ENCODE assay signal across 1 cellular context in the genomic region with DNA sequence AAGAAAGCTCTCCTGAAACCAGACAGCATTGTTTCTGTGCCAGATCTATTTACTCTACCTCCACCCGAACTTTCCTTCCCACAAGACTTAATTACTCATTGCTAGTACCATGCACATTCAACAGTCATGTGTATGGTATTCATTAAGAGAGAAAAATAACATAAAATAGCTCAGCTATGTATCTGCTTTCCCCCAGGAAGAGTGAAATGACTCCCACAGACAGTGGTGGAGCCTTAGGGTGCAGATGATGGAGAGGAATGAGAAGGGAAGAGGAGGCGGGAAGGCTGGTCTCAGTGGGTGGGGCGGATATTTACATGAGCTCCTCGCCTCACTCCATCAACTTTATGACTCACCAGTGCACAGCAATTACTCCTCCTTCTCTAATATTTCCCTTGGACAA.
TF ChIP-seq lines count a peak whose summit lies in the region.

No MANE protein-coding gene starts in this region.

TF ChIP-seq in GM23338, 12 proteins besides CTCF, POLR2A, EP300 and RAD21:
- TF ChIP-seq, protein P1, sequence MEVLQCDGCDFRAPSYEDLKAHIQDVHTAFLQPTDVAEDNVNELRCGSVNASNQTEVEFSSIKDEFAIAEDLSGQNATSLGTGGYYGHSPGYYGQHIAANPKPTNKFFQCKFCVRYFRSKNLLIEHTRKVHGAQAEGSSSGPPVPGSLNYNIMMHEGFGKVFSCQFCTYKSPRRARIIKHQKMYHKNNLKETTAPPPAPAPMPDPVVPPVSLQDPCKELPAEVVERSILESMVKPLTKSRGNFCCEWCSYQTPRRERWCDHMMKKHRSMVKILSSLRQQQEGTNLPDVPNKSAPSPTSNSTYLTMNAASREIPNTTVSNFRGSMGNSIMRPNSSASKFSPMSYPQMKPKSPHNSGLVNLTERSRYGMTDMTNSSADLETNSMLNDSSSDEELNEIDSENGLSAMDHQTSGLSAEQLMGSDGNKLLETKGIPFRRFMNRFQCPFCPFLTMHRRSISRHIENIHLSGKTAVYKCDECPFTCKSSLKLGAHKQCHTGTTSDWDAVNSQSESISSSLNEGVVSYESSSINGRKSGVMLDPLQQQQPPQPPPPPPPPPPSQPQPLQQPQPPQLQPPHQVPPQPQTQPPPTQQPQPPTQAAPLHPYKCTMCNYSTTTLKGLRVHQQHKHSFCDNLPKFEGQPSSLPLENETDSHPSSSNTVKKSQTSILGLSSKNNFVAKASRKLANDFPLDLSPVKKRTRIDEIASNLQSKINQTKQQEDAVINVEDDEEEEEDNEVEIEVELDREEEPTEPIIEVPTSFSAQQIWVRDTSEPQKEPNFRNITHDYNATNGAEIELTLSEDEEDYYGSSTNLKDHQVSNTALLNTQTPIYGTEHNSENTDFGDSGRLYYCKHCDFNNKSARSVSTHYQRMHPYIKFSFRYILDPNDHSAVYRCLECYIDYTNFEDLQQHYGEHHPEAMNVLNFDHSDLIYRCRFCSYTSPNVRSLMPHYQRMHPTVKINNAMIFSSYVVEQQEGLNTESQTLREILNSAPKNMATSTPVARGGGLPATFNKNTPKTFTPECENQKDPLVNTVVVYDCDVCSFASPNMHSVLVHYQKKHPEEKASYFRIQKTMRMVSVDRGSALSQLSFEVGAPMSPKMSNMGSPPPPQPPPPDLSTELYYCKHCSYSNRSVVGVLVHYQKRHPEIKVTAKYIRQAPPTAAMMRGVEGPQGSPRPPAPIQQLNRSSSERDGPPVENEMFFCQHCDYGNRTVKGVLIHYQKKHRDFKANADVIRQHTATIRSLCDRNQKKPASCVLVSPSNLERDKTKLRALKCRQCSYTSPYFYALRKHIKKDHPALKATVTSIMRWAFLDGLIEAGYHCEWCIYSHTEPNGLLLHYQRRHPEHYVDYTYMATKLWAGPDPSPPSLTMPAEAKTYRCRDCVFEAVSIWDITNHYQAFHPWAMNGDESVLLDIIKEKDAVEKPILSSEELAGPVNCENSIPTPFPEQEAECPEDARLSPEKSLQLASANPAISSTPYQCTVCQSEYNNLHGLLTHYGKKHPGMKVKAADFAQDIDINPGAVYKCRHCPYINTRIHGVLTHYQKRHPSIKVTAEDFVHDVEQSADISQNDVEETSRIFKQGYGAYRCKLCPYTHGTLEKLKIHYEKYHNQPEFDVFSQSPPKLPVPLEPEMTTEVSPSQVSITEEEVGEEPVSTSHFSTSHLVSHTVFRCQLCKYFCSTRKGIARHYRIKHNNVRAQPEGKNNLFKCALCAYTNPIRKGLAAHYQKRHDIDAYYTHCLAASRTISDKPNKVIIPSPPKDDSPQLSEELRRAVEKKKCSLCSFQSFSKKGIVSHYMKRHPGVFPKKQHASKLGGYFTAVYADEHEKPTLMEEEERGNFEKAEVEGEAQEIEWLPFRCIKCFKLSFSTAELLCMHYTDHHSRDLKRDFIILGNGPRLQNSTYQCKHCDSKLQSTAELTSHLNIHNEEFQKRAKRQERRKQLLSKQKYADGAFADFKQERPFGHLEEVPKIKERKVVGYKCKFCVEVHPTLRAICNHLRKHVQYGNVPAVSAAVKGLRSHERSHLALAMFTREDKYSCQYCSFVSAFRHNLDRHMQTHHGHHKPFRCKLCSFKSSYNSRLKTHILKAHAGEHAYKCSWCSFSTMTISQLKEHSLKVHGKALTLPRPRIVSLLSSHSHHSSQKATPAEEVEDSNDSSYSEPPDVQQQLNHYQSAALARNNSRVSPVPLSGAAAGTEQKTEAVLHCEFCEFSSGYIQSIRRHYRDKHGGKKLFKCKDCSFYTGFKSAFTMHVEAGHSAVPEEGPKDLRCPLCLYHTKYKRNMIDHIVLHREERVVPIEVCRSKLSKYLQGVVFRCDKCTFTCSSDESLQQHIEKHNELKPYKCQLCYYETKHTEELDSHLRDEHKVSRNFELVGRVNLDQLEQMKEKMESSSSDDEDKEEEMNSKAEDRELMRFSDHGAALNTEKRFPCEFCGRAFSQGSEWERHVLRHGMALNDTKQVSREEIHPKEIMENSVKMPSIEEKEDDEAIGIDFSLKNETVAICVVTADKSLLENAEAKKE (CRISPR knock-in tag; IDR thresholded peaks at IDR 0.05): no peak
- TF ChIP-seq ZNF114 (CRISPR knock-in tag; IDR thresholded peaks at IDR 0.05) (no peak), NANOG (IDR thresholded peaks at IDR 0.05; ENCODE audit: borderline replicate concordance) (no peak)
- TF ChIP-seq, protein P2, sequence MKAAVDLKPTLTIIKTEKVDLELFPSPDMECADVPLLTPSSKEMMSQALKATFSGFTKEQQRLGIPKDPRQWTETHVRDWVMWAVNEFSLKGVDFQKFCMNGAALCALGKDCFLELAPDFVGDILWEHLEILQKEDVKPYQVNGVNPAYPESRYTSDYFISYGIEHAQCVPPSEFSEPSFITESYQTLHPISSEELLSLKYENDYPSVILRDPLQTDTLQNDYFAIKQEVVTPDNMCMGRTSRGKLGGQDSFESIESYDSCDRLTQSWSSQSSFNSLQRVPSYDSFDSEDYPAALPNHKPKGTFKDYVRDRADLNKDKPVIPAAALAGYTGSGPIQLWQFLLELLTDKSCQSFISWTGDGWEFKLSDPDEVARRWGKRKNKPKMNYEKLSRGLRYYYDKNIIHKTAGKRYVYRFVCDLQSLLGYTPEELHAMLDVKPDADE (IDR thresholded peaks at IDR 0.05): no peak
- TF ChIP-seq, protein P3, sequence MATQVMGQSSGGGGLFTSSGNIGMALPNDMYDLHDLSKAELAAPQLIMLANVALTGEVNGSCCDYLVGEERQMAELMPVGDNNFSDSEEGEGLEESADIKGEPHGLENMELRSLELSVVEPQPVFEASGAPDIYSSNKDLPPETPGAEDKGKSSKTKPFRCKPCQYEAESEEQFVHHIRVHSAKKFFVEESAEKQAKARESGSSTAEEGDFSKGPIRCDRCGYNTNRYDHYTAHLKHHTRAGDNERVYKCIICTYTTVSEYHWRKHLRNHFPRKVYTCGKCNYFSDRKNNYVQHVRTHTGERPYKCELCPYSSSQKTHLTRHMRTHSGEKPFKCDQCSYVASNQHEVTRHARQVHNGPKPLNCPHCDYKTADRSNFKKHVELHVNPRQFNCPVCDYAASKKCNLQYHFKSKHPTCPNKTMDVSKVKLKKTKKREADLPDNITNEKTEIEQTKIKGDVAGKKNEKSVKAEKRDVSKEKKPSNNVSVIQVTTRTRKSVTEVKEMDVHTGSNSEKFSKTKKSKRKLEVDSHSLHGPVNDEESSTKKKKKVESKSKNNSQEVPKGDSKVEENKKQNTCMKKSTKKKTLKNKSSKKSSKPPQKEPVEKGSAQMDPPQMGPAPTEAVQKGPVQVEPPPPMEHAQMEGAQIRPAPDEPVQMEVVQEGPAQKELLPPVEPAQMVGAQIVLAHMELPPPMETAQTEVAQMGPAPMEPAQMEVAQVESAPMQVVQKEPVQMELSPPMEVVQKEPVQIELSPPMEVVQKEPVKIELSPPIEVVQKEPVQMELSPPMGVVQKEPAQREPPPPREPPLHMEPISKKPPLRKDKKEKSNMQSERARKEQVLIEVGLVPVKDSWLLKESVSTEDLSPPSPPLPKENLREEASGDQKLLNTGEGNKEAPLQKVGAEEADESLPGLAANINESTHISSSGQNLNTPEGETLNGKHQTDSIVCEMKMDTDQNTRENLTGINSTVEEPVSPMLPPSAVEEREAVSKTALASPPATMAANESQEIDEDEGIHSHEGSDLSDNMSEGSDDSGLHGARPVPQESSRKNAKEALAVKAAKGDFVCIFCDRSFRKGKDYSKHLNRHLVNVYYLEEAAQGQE (IDR thresholded peaks at IDR 0.05; ENCODE audit: unreplicated experiment): no peak
